19 cellular contexts compared by ENCODE assay signal in the genomic region with DNA sequence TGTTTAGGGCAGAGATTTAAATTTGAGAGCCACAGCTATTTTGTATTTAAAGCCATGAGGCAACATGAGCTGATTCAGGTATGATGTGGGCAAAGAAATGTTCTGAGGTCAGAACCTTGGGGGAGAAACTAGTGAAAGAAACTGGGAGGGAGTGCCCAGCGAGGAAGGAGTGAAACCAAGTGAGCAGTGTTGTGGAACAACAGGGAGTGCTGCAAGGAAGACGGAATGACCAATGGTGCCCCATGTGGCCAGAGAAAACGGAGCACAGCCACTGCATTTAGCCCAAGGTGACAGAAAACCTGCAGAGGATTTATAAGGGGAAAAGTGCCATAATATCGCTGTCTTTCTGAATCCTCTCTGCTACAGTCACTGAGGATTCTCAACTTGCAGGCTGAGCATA.
DNase-seq lines count a peak whose midpoint lies in the region; ATAC-seq and TF ChIP-seq lines count a peak whose summit lies in the region.
"Had no signal": no experiment of that assay in that cellular context is flagged by ENCODE, and none has a peak within 500 bp of the region (broad histone marks: within the 10 kb centered on the region; RNA-seq: fewer than 3 reads in every experiment).

No MANE protein-coding gene starts in this region.

- H3K4me3 ChIP-seq in GM23338, result no peak overlapping the region
- H3K4me3 ChIP-seq: coronary artery, esophagus squamous epithelium, prostate gland, upper lobe of left lung had no signal

- H3K27ac ChIP-seq in GM23338 (ENCODE audit: low read depth) (no peak overlapping the region), VCaP (no peak overlapping the region)
- H3K27ac ChIP-seq: coronary artery, esophagus squamous epithelium, prostate gland, upper lobe of left lung had no signal

- no peak overlapping the region; the same call in 1 of the 2 replicates for H2AFZ ChIP-seq in GM23338

- no peaks in the 10 kb centered on the region for H3K36me3 ChIP-seq in GM23338 (ENCODE audit: insufficient read depth)
- H3K36me3 ChIP-seq: esophagus squamous epithelium, prostate gland, upper lobe of left lung had no signal

- peak; percentile 74 for ATAC-seq in GM23338
- ATAC-seq: activated CD4-positive, CD25-positive, alpha-beta regulatory T cell treated with anti-CD3 and anti-CD28 coated beads, Interleukin-2, amount 50 U/mL, for 24 hours had no signal

- peaks cover 81% of the 10 kb centered on the region for H3K9me3 Mint-ChIP-seq in GM23338

- H3K27ac Mint-ChIP-seq in GM23338, result no peak overlapping the region

- no peaks in the 10 kb centered on the region for H3F3A ChIP-seq in GM23338 (replicated peaks; ENCODE audit: low read depth)

- no peaks in the 10 kb centered on the region for H3K4me1 ChIP-seq in GM23338 (ENCODE audit: insufficient read depth)
- H3K4me1 ChIP-seq: esophagus squamous epithelium, prostate gland, upper lobe of left lung had no signal

- H3K27me3 ChIP-seq in GM23338 (ENCODE audit: insufficient read depth), result no peaks in the 10 kb centered on the region
- H3K27me3 ChIP-seq: esophagus squamous epithelium, upper lobe of left lung had no signal

- H3K9me2 ChIP-seq in GM23338 (ENCODE audit: insufficient read depth), result no peaks in the 10 kb centered on the region

- H3K36me3 Mint-ChIP-seq in GM23338 (ENCODE audit: low read depth), result peaks cover 11% of the 10 kb centered on the region

- peaks cover 4% of the 10 kb centered on the region; the same call in 1 of the 3 replicates for H3K4me1 Mint-ChIP-seq in GM23338

- peaks cover 2% of the 10 kb centered on the region for H3K27me3 Mint-ChIP-seq in GM23338 (ENCODE audit: insufficient read depth, low read depth, poor library complexity)

- in situ Hi-C loops in ACHN (cut with HindIII; ENCODE audit: low pct_ligation_motif_present, low pct_unique_long_range_greater_than_20kb, low sequenced_read_pairs), result no loop called here

- H4K20me1 ChIP-seq in GM23338 (replicated peaks; ENCODE audit: insufficient read depth), result no peaks in the 10 kb centered on the region

- TF ChIP-seq CTCF in GM23338 (conservative IDR thresholded peaks at IDR 0.05; ENCODE audit: low read depth in 2 of 2), result peak; percentile 28 to 50; a peak in 3 of 4 replicates
- TF ChIP-seq CTCF in VCaP (conservative IDR thresholded peaks at IDR 0.05), result peak; percentile 64

- DNase-seq in ACHN (peak; percentile 27), GM23338 (ENCODE audit: low spot score) (peak; percentile 41), kidney tubule cell (ENCODE audit: low spot score) (peak; percentile 94), activated gamma-delta T cell (lab: John Stamatoyannopoulos, UW) (no peak), AG20443 (ENCODE audit: low spot score) (no peak), AML-193 (lab: John Stamatoyannopoulos, UW) (no peak)
- no peak for DNase-seq in effector CD8-positive, alpha-beta T cell (lab: John Stamatoyannopoulos, UW)
- DNase-seq: activated T-cell treated with anti-CD3 and anti-CD28 coated beads, Interleukin-2, amount 50 U/mL, for 48 hours; amniotic stem cell; DND-41; esophagus squamous epithelium; GOT3; hippocampal formation; NCI-H2029 treated with DMSO at 0.1 percent for 48 hours; upper lobe of left lung had no signal

- no peaks in the 10 kb centered on the region for H3K79me2 ChIP-seq in GM23338 (replicated peaks; ENCODE audit: insufficient read depth)

- H3K4me2 ChIP-seq in GM23338, result no peak overlapping the region

- H3K4me3 Mint-ChIP-seq in GM23338, result no peak overlapping the region

TF ChIP-seq in GM23338, 12 proteins besides CTCF, POLR2A, EP300 and RAD21 (continues in another document):
- TF ChIP-seq JUNB (IDR thresholded peaks at IDR 0.05; ENCODE audit: unreplicated experiment) (no peak), POLR2AphosphoS5 (IDR thresholded peaks at IDR 0.05; ENCODE audit: low read depth) (no peak), CREB1 (CRISPR knock-in tag; IDR thresholded peaks at IDR 0.05; ENCODE audit: low read depth) (no peak), ZNF331 (CRISPR knock-in tag; IDR thresholded peaks at IDR 0.05; ENCODE audit: low read depth) (no peak), EZH2 (IDR thresholded peaks at IDR 0.05; ENCODE audit: low read depth, unreplicated experiment) (no peak), STAT1 (IDR thresholded peaks at IDR 0.05; ENCODE audit: unreplicated experiment) (no peak), ZNF114 (CRISPR knock-in tag; IDR thresholded peaks at IDR 0.05) (no peak), NANOG (IDR thresholded peaks at IDR 0.05; ENCODE audit: borderline replicate concordance) (no peak), EZH2phosphoT487 (IDR thresholded peaks at IDR 0.05; ENCODE audit: unreplicated experiment) (no peak)
- TF ChIP-seq, protein P1, sequence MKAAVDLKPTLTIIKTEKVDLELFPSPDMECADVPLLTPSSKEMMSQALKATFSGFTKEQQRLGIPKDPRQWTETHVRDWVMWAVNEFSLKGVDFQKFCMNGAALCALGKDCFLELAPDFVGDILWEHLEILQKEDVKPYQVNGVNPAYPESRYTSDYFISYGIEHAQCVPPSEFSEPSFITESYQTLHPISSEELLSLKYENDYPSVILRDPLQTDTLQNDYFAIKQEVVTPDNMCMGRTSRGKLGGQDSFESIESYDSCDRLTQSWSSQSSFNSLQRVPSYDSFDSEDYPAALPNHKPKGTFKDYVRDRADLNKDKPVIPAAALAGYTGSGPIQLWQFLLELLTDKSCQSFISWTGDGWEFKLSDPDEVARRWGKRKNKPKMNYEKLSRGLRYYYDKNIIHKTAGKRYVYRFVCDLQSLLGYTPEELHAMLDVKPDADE (IDR thresholded peaks at IDR 0.05), result no peak
- TF ChIP-seq, protein P2, sequence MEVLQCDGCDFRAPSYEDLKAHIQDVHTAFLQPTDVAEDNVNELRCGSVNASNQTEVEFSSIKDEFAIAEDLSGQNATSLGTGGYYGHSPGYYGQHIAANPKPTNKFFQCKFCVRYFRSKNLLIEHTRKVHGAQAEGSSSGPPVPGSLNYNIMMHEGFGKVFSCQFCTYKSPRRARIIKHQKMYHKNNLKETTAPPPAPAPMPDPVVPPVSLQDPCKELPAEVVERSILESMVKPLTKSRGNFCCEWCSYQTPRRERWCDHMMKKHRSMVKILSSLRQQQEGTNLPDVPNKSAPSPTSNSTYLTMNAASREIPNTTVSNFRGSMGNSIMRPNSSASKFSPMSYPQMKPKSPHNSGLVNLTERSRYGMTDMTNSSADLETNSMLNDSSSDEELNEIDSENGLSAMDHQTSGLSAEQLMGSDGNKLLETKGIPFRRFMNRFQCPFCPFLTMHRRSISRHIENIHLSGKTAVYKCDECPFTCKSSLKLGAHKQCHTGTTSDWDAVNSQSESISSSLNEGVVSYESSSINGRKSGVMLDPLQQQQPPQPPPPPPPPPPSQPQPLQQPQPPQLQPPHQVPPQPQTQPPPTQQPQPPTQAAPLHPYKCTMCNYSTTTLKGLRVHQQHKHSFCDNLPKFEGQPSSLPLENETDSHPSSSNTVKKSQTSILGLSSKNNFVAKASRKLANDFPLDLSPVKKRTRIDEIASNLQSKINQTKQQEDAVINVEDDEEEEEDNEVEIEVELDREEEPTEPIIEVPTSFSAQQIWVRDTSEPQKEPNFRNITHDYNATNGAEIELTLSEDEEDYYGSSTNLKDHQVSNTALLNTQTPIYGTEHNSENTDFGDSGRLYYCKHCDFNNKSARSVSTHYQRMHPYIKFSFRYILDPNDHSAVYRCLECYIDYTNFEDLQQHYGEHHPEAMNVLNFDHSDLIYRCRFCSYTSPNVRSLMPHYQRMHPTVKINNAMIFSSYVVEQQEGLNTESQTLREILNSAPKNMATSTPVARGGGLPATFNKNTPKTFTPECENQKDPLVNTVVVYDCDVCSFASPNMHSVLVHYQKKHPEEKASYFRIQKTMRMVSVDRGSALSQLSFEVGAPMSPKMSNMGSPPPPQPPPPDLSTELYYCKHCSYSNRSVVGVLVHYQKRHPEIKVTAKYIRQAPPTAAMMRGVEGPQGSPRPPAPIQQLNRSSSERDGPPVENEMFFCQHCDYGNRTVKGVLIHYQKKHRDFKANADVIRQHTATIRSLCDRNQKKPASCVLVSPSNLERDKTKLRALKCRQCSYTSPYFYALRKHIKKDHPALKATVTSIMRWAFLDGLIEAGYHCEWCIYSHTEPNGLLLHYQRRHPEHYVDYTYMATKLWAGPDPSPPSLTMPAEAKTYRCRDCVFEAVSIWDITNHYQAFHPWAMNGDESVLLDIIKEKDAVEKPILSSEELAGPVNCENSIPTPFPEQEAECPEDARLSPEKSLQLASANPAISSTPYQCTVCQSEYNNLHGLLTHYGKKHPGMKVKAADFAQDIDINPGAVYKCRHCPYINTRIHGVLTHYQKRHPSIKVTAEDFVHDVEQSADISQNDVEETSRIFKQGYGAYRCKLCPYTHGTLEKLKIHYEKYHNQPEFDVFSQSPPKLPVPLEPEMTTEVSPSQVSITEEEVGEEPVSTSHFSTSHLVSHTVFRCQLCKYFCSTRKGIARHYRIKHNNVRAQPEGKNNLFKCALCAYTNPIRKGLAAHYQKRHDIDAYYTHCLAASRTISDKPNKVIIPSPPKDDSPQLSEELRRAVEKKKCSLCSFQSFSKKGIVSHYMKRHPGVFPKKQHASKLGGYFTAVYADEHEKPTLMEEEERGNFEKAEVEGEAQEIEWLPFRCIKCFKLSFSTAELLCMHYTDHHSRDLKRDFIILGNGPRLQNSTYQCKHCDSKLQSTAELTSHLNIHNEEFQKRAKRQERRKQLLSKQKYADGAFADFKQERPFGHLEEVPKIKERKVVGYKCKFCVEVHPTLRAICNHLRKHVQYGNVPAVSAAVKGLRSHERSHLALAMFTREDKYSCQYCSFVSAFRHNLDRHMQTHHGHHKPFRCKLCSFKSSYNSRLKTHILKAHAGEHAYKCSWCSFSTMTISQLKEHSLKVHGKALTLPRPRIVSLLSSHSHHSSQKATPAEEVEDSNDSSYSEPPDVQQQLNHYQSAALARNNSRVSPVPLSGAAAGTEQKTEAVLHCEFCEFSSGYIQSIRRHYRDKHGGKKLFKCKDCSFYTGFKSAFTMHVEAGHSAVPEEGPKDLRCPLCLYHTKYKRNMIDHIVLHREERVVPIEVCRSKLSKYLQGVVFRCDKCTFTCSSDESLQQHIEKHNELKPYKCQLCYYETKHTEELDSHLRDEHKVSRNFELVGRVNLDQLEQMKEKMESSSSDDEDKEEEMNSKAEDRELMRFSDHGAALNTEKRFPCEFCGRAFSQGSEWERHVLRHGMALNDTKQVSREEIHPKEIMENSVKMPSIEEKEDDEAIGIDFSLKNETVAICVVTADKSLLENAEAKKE (CRISPR knock-in tag; IDR thresholded peaks at IDR 0.05), result no peak

Comparison
In these comparisons a context has a peak if more than half of its experiments do, and no peak if none do; other contexts are left out.
1. DNase-seq: peak in ACHN (single experiment), GM23338 (single experiment) and kidney tubule cell (single experiment); none in activated gamma-delta T cell (single experiment), AG20443 (single experiment), effector CD8-positive, alpha-beta T cell (single experiment) and AML-193 (0 of 2).